18 cellular contexts compared by ENCODE assay signal in the genomic region with DNA sequence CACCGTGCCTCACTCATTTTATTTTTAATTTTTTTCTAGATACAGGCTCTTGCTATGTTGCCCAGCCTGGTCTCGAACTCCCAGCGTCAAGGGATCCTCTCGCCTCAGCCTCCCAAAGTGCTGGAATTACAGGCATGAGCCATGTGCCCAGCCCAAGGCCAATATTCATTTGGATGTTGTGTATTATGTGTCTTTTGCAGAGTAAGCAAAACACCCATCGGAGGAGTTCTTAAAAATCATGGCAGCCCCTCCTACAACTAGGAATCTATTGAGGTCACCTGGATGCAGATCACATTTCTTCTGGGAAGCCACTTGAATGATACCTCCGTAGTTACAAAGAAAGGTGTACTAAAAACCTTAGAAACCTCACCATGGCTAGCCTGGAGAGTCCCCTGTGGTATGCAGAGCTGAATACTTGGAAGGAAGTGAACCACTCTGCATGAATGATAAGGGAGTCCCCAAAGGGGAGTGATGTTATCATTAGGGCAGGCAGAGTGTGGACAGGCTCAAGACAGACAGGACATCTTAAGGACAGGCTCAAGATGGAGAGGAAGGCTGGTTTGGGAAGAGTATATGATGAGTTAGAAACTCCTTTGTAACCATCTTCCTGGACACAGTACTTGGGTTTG.
DNase-seq lines count a peak whose midpoint lies in the region; ATAC-seq and TF ChIP-seq lines count a peak whose summit lies in the region.
"Had no signal": no experiment of that assay in that cellular context is flagged by ENCODE, and none has a peak within 500 bp of the region (broad histone marks: within the 10 kb centered on the region; RNA-seq: fewer than 3 reads in every experiment).

No MANE protein-coding gene starts in this region.

- no peaks in the 10 kb centered on the region for H3K36me3 ChIP-seq in suprapubic skin
- H3K36me3 ChIP-seq: brain microvascular endothelial cell, esophagus muscularis mucosa, sigmoid colon, upper lobe of right lung had no signal

- H3K4me1 ChIP-seq in right cardiac atrium (ENCODE audit: control insufficient read depth, insufficient read depth, low read length), result peaks cover 9% of the 10 kb centered on the region
- peaks cover 4% of the 10 kb centered on the region for H3K4me1 ChIP-seq in suprapubic skin
- H3K4me1 ChIP-seq: upper lobe of right lung had no signal

- no peaks in the 10 kb centered on the region for H3K9me3 ChIP-seq in right cardiac atrium (ENCODE audit: control insufficient read depth, low read length)
- no peaks in the 10 kb centered on the region for H3K9me3 ChIP-seq in suprapubic skin
- H3K9me3 ChIP-seq: esophagus muscularis mucosa, sigmoid colon, upper lobe of right lung had no signal

- peaks cover 11% of the 10 kb centered on the region for H3K4me1 Mint-ChIP-seq in activated T-helper 1 cell treated with anti-CD3 and anti-CD28 coated beads, Interleukin-12 subunit alpha, Interleukin-12 subunit beta, Interleukin-2, Interleukin-4 antibody, amounts not matched to agents 30 ng/mL and 10 ng/mL and 1 ng/mL, durations not matched to agents 14 hours and 24 hours and 36 hours (ENCODE audit: low read depth)
- H3K4me1 Mint-ChIP-seq: activated naive CD4-positive, alpha-beta T cell treated with anti-CD3 and anti-CD28 coated beads, Interleukin-2, amount 10 ng/mL, durations not matched to agents 7 days and 5 days had no signal

- no peak for TF ChIP-seq POLR2A in suprapubic skin (IDR thresholded peaks at IDR 0.05)

- H3K4me3 ChIP-seq in right cardiac atrium (ENCODE audit: low read length) (no peak overlapping the region), suprapubic skin (no peak overlapping the region)
- H3K4me3 ChIP-seq: esophagus muscularis mucosa, GM23338, sigmoid colon, upper lobe of right lung had no signal

- ATAC-seq in GM19025 (IDR thresholded peaks at IDR 0.05; ENCODE audit: low read depth, unreplicated experiment), result peak; percentile 58
- peak; percentile 66 for ATAC-seq in HG02870 (IDR thresholded peaks at IDR 0.05; ENCODE audit: unreplicated experiment)
- no peak for ATAC-seq in right cardiac atrium
- ATAC-seq: GM23338, upper lobe of right lung had no signal

- no peaks in the 10 kb centered on the region for H3K36me3 Mint-ChIP-seq in activated T-helper 1 cell treated with anti-CD3 and anti-CD28 coated beads, Interleukin-12 subunit alpha, Interleukin-12 subunit beta, Interleukin-2, Interleukin-4 antibody, amounts not matched to agents 30 ng/mL and 10 ng/mL and 1 ng/mL, durations not matched to agents 14 hours and 24 hours and 36 hours (ENCODE audit: low read depth)
- H3K36me3 Mint-ChIP-seq: activated naive CD4-positive, alpha-beta T cell treated with anti-CD3 and anti-CD28 coated beads, Interleukin-2, amount 10 ng/mL, durations not matched to agents 7 days and 5 days had no signal

- DNase-seq in GM10266 (ENCODE audit: extremely low spot score) (peak; percentile 15), HK-2 (ENCODE audit: unreplicated experiment) (no peak), NCI-H146 (lab: John Stamatoyannopoulos, UW) (no peak), right cardiac atrium (no peak), suprapubic skin (ENCODE audit: low spot score in 2 of 2) (no peak)
- peak; percentile 2 for DNase-seq in activated T-helper 1 cell treated with anti-CD3 and anti-CD28 coated beads, Interleukin-12 subunit alpha, Interleukin-12 subunit beta, Interleukin-2, Interleukin-4 antibody, amounts not matched to agents 30 ng/mL and 10 ng/mL and 1 ng/mL, durations not matched to agents 14 hours and 24 hours and 36 hours (ENCODE audit: low spot score)
- DNase-seq: activated naive CD4-positive, alpha-beta T cell treated with anti-CD3 and anti-CD28 coated beads, Interleukin-2, amount 10 ng/mL, durations not matched to agents 7 days and 5 days; brain microvascular endothelial cell; mesenchymal stem cell; NCI-H187 treated with DMSO at 0.1 percent for 48 hours; NCI-H524 treated with DMSO at 0.1 percent for 48 hours; sigmoid colon; upper lobe of right lung had no signal

- no peak overlapping the region for H3K27ac Mint-ChIP-seq in activated T-helper 1 cell treated with anti-CD3 and anti-CD28 coated beads, Interleukin-12 subunit alpha, Interleukin-12 subunit beta, Interleukin-2, Interleukin-4 antibody, amounts not matched to agents 30 ng/mL and 10 ng/mL and 1 ng/mL, durations not matched to agents 14 hours and 24 hours and 36 hours
- H3K27ac Mint-ChIP-seq: activated naive CD4-positive, alpha-beta T cell treated with anti-CD3 and anti-CD28 coated beads, Interleukin-2, amount 10 ng/mL, durations not matched to agents 7 days and 5 days; dendritic cell treated with granulocyte-macrophage colony-stimulating factor and Interleukin-4, amounts not matched to agents 40 ng/mL and 50 ng/mL, for 4 days; GM23338 had no signal

- H3K4me3 Mint-ChIP-seq in activated T-helper 1 cell treated with anti-CD3 and anti-CD28 coated beads, Interleukin-12 subunit alpha, Interleukin-12 subunit beta, Interleukin-2, Interleukin-4 antibody, amounts not matched to agents 30 ng/mL and 10 ng/mL and 1 ng/mL, durations not matched to agents 14 hours and 24 hours and 36 hours, result no peak overlapping the region
- H3K4me3 Mint-ChIP-seq: activated naive CD4-positive, alpha-beta T cell treated with anti-CD3 and anti-CD28 coated beads, Interleukin-2, amount 10 ng/mL, durations not matched to agents 7 days and 5 days; dendritic cell treated with granulocyte-macrophage colony-stimulating factor and Interleukin-4, amounts not matched to agents 40 ng/mL and 50 ng/mL, for 4 days; GM23338 had no signal

- WGBS in right cardiac atrium, result 93% methylated on average over 6 of the region's 6 CpGs
- 97% methylated on average over 6 of the region's 6 CpGs for WGBS in suprapubic skin

- intact Hi-C loops in activated T-helper 1 cell treated with anti-CD3 and anti-CD28 coated beads, Interleukin-12 subunit alpha, Interleukin-12 subunit beta, Interleukin-2, Interleukin-4 antibody, amounts not matched to agents 30 ng/mL and 10 ng/mL and 1 ng/mL, durations not matched to agents 14 hours and 24 hours and 36 hours (cut with micrococcal nuclease), result loop anchor here (10.0 kb wide), 1 partner anchor 169 kb away; no protein-coding TSS in a partner anchor
- intact Hi-C loops in right cardiac atrium (cut with DNase I), result loop anchor here in 2 of 4 donors (10.0 kb wide), 2 partner anchors 721 to 731 kb away; partner anchors contain the start of gene HOXA13 (in 1 of the 2)

- no peak for TF ChIP-seq CTCF in GM10266 (IDR thresholded peaks at IDR 0.05; ENCODE audit: control insufficient read depth, insufficient read depth, low read depth, missing control alignments)
- no peak for TF ChIP-seq CTCF in suprapubic skin (IDR thresholded peaks at IDR 0.05)

- H3K9me3 Mint-ChIP-seq in activated T-helper 1 cell treated with anti-CD3 and anti-CD28 coated beads, Interleukin-12 subunit alpha, Interleukin-12 subunit beta, Interleukin-2, Interleukin-4 antibody, amounts not matched to agents 30 ng/mL and 10 ng/mL and 1 ng/mL, durations not matched to agents 14 hours and 24 hours and 36 hours, result no peaks in the 10 kb centered on the region
- H3K9me3 Mint-ChIP-seq: activated naive CD4-positive, alpha-beta T cell treated with anti-CD3 and anti-CD28 coated beads, Interleukin-2, amount 10 ng/mL, durations not matched to agents 7 days and 5 days; dendritic cell treated with granulocyte-macrophage colony-stimulating factor and Interleukin-4, amounts not matched to agents 40 ng/mL and 50 ng/mL, for 4 days; GM23338 had no signal

- no peaks in the 10 kb centered on the region for H3K27me3 ChIP-seq in right cardiac atrium (ENCODE audit: control insufficient read depth, insufficient read depth)
- H3K27me3 ChIP-seq in suprapubic skin, result no peaks in the 10 kb centered on the region
- H3K27me3 ChIP-seq: brain microvascular endothelial cell, esophagus muscularis mucosa, sigmoid colon, upper lobe of right lung had no signal

- no peak overlapping the region for H3K27ac ChIP-seq in right cardiac atrium (ENCODE audit: low read length)
- H3K27ac ChIP-seq in suprapubic skin, result no peak overlapping the region
- H3K27ac ChIP-seq: brain microvascular endothelial cell, esophagus muscularis mucosa, sigmoid colon, upper lobe of right lung had no signal

- H3K27me3 Mint-ChIP-seq in activated T-helper 1 cell treated with anti-CD3 and anti-CD28 coated beads, Interleukin-12 subunit alpha, Interleukin-12 subunit beta, Interleukin-2, Interleukin-4 antibody, amounts not matched to agents 30 ng/mL and 10 ng/mL and 1 ng/mL, durations not matched to agents 14 hours and 24 hours and 36 hours (ENCODE audit: insufficient read depth), result peaks cover 5% of the 10 kb centered on the region
- H3K27me3 Mint-ChIP-seq: activated naive CD4-positive, alpha-beta T cell treated with anti-CD3 and anti-CD28 coated beads, Interleukin-2, amount 10 ng/mL, durations not matched to agents 7 days and 5 days; dendritic cell treated with granulocyte-macrophage colony-stimulating factor and Interleukin-4, amounts not matched to agents 40 ng/mL and 50 ng/mL, for 4 days had no signal

- TF ChIP-seq EP300 in suprapubic skin (IDR thresholded peaks at IDR 0.05), result no peak

Comparison
In these comparisons a context has a peak if more than half of its experiments do, and no peak if none do; other contexts are left out.
1. DNase-seq: peak in GM10266 (single experiment) and activated T-helper 1 cell treated with anti-CD3 and anti-CD28 coated beads, Interleukin-12 subunit alpha, Interleukin-12 subunit beta, Interleukin-2, Interleukin-4 antibody, amounts not matched to agents 30 ng/mL and 10 ng/mL and 1 ng/mL, durations not matched to agents 14 hours and 24 hours and 36 hours (single experiment); none in HK-2 (single experiment), NCI-H146 (single experiment), right cardiac atrium (0 of 3) and suprapubic skin (0 of 2).
2. ATAC-seq: peak in GM19025 (single experiment) and HG02870 (single experiment); none in right cardiac atrium (0 of 2).